11 cellular contexts compared by ENCODE assay signal in genomic region chr3:131903988-131904415, GRCh38.
DNase-seq lines count a peak whose midpoint lies in the region; TF ChIP-seq lines count a peak whose summit lies in the region.
"Had no signal": no experiment of that assay in that cellular context is flagged by ENCODE, and none has a peak within 500 bp of the region (broad histone marks: within the 10 kb centered on the region; RNA-seq: fewer than 3 reads in every experiment).

No MANE protein-coding gene starts in this region.

- TF ChIP-seq CTCF in AG04449 (IDR thresholded peaks at IDR 0.05; ENCODE audit: insufficient read depth, low read length, missing control alignments), result no peak

- POLR2A ChIA-PET in AG04449 (lab: Yijun Ruan, JAX), result interaction anchor here (0.6 to 1.7 kb wide), 5 partner anchors 16 to 856 kb away, joined by 3 to 6 read pairs (median 4); no protein-coding TSS in a partner anchor

- no peak for TF ChIP-seq POLR2A in erythroblast (IDR thresholded peaks at IDR 0.05; ENCODE audit: low read length)

- CTCF ChIA-PET in AG04449 (lab: Yijun Ruan, JAX), result interaction anchor here (1.3 to 2.3 kb wide), 3 partner anchors 12 to 108 kb away, joined by 3 to 8 read pairs (median 7); no protein-coding TSS in a partner anchor

- no peak overlapping the region for H3K4me3 ChIP-seq in AG04449 (ENCODE audit: low read depth, low read length)
- H3K4me3 ChIP-seq: cardiac muscle cell had no signal

- DNase-seq in AG04449 (ENCODE audit: low read depth, low spot score) (peak; percentile 99), HPDE6-E6E7 (ENCODE audit: extremely low spot score) (peak; percentile 12), astrocyte of the hippocampus (ENCODE audit: low read depth, low spot score) (peak; percentile 92), kidney tubule cell (ENCODE audit: low spot score) (peak; percentile 28), inferior parietal cortex (ENCODE audit: extremely low spot score) (no peak), NCI-H187 treated with DMSO at 0.1 percent for 48 hours (lab: John Stamatoyannopoulos, UW) (no peak), erythroblast (lab: John Stamatoyannopoulos, UW) (no peak)
- no peak for DNase-seq in stimulated activated naive CD4-positive, alpha-beta T cell treated with Interleukin-2 at 50 U/mL for 16 hours (lab: John Stamatoyannopoulos, UW)
- DNase-seq: NCI-H774, T-helper 17 cell had no signal

Comparison
In these comparisons a context has a peak if more than half of its experiments do, and no peak if none do; other contexts are left out.
1. DNase-seq: peak in AG04449 (single experiment), HPDE6-E6E7 (single experiment), astrocyte of the hippocampus (single experiment) and kidney tubule cell (single experiment); none in inferior parietal cortex (single experiment), NCI-H187 treated with DMSO at 0.1 percent for 48 hours (single experiment), erythroblast (0 of 2) and stimulated activated naive CD4-positive, alpha-beta T cell treated with Interleukin-2 at 50 U/mL for 16 hours (single experiment).